Comparison of ENCODE assay signal across 1 cellular context in genomic region chr4:1753256-1753655, GRCh38.
TF ChIP-seq lines count a peak whose summit lies in the region.

No MANE protein-coding gene starts in this region.

TF ChIP-seq in SK-N-SH, 30 proteins besides CTCF, POLR2A, EP300 and RAD21:
- no peak for TF ChIP-seq PBX3 (IDR thresholded peaks at IDR 0.05)
- no peak for TF ChIP-seq YY1 (IDR thresholded peaks at IDR 0.05; ENCODE audit: low read depth)
